Comparison of ENCODE assay signal across 14 cellular contexts in genomic region chr14:97031530-97031929, GRCh38.
A peak's percentile ranks its signal among the peaks of the same experiment; 100 is the strongest.
DNase-seq lines count a peak whose midpoint lies in the region; ATAC-seq and TF ChIP-seq lines count a peak whose summit lies in the region.
"Had no signal": no experiment of that assay in that cellular context is flagged by ENCODE, and none has a peak within 500 bp of the region (broad histone marks: within the 10 kb centered on the region; RNA-seq: fewer than 3 reads in every experiment).

No MANE protein-coding gene starts in this region.

- H3K27me3 Mint-ChIP-seq in activated T-cell treated with anti-CD3 and anti-CD28 coated beads, Interleukin-2, amount 50 U/mL, for 4 hours (ENCODE audit: low read depth), result peaks cover 45% of the 10 kb centered on the region
- H3K27me3 Mint-ChIP-seq in nephron (ENCODE audit: low read depth), result peaks cover 69% of the 10 kb centered on the region
- H3K27me3 Mint-ChIP-seq in activated CD8-positive, alpha-beta T cell treated with anti-CD3 and anti-CD28 coated beads, Interleukin-2, amount 10 ng/mL, durations not matched to agents 7 days and 5 days (ENCODE audit: low read depth), result peaks cover 44% of the 10 kb centered on the region

- peaks cover 5% of the 10 kb centered on the region for H3K4me1 Mint-ChIP-seq in activated T-cell treated with anti-CD3 and anti-CD28 coated beads, Interleukin-2, amount 50 U/mL, for 4 hours (ENCODE audit: low read depth)
- H3K4me1 Mint-ChIP-seq in nephron, result no peaks in the 10 kb centered on the region
- peaks cover 12% of the 10 kb centered on the region for H3K4me1 Mint-ChIP-seq in activated CD8-positive, alpha-beta T cell treated with anti-CD3 and anti-CD28 coated beads, Interleukin-2, amount 10 ng/mL, durations not matched to agents 7 days and 5 days (ENCODE audit: low read depth)

- no peak for DNase-seq in activated T-cell treated with anti-CD3 and anti-CD28 coated beads, Interleukin-2, amount 50 U/mL, for 4 hours
- DNase-seq in activated T-cell treated with anti-CD3 and anti-CD28 coated beads, Interleukin-2, amount 50 U/mL, for 1 hour, result no peak
- DNase-seq in activated CD8-positive, alpha-beta T cell treated with anti-CD3 and anti-CD28 coated beads, Interleukin-2, amount 10 ng/mL, durations not matched to agents 7 days and 5 days, result no peak
- DNase-seq in NOMO-1 treated with dmso at 0.1 percent for 144 hours (lab: John Stamatoyannopoulos, UW; ENCODE audit: unreplicated experiment), result no peak
- DNase-seq: AML-193; Caco-2; Calu3; CD4-positive, alpha-beta T cell; CD8-positive, alpha-beta T cell; DMS79 treated with DMSO at 0.1 percent for 48 hours; GF-D8 had no signal

- ATAC-seq in activated T-cell treated with anti-CD3 and anti-CD28 coated beads, Interleukin-2, amount 50 U/mL, for 4 hours, result no peak
- no peak for ATAC-seq in activated CD8-positive, alpha-beta T cell treated with anti-CD3 and anti-CD28 coated beads, Interleukin-2, amount 10 ng/mL, durations not matched to agents 7 days and 5 days
- ATAC-seq: A549; CD8-positive, alpha-beta T cell had no signal

- no peak overlapping the region for H3K27ac Mint-ChIP-seq in nephron
- no peak overlapping the region for H3K27ac Mint-ChIP-seq in activated CD8-positive, alpha-beta T cell treated with anti-CD3 and anti-CD28 coated beads, Interleukin-2, amount 10 ng/mL, durations not matched to agents 7 days and 5 days
- H3K27ac Mint-ChIP-seq: B cell; CD4-positive, alpha-beta T cell; CD8-positive, alpha-beta T cell had no signal

- H3K4me3 Mint-ChIP-seq in activated T-cell treated with anti-CD3 and anti-CD28 coated beads, Interleukin-2, amount 50 U/mL, for 4 hours, result peak overlapping the region; percentile 45
- peak overlapping the region; percentile 0 to 8 (median 4) for H3K4me3 Mint-ChIP-seq in nephron
- H3K4me3 Mint-ChIP-seq in activated CD8-positive, alpha-beta T cell treated with anti-CD3 and anti-CD28 coated beads, Interleukin-2, amount 10 ng/mL, durations not matched to agents 7 days and 5 days, result no peak overlapping the region
- H3K4me3 Mint-ChIP-seq: B cell had no signal

- no peak for TF ChIP-seq CTCF in nephron (IDR thresholded peaks at IDR 0.05; ENCODE audit: unreplicated experiment in 3 of 3)

- POLR2A ChIA-PET in activated CD8-positive, alpha-beta T cell treated with anti-CD3 and anti-CD28 coated beads, Interleukin-2, amount 10 ng/mL, durations not matched to agents 7 days and 5 days (lab: Charles Lee), result no interaction called here

- peaks cover 3% of the 10 kb centered on the region for H3K9me3 Mint-ChIP-seq in activated T-cell treated with anti-CD3 and anti-CD28 coated beads, Interleukin-2, amount 50 U/mL, for 4 hours
- peaks cover 4% of the 10 kb centered on the region for H3K9me3 Mint-ChIP-seq in nephron
- peaks cover 3% of the 10 kb centered on the region for H3K9me3 Mint-ChIP-seq in activated CD8-positive, alpha-beta T cell treated with anti-CD3 and anti-CD28 coated beads, Interleukin-2, amount 10 ng/mL, durations not matched to agents 7 days and 5 days (ENCODE audit: insufficient read depth)
- H3K9me3 Mint-ChIP-seq: CD4-positive, alpha-beta T cell had no signal

- H3K36me3 Mint-ChIP-seq in activated T-cell treated with anti-CD3 and anti-CD28 coated beads, Interleukin-2, amount 50 U/mL, for 4 hours (ENCODE audit: insufficient read depth), result peaks cover 2% of the 10 kb centered on the region
- H3K36me3 Mint-ChIP-seq in nephron (ENCODE audit: low read depth), result no peaks in the 10 kb centered on the region
- peaks cover 4% of the 10 kb centered on the region for H3K36me3 Mint-ChIP-seq in activated CD8-positive, alpha-beta T cell treated with anti-CD3 and anti-CD28 coated beads, Interleukin-2, amount 10 ng/mL, durations not matched to agents 7 days and 5 days (ENCODE audit: low read depth)
- H3K36me3 Mint-ChIP-seq: CD8-positive, alpha-beta T cell had no signal

- CTCF ChIA-PET in activated CD8-positive, alpha-beta T cell treated with anti-CD3 and anti-CD28 coated beads, Interleukin-2, amount 10 ng/mL, durations not matched to agents 7 days and 5 days (lab: Charles Lee), result no interaction called here
